1 cellular context compared by ENCODE assay signal in the genomic region with DNA sequence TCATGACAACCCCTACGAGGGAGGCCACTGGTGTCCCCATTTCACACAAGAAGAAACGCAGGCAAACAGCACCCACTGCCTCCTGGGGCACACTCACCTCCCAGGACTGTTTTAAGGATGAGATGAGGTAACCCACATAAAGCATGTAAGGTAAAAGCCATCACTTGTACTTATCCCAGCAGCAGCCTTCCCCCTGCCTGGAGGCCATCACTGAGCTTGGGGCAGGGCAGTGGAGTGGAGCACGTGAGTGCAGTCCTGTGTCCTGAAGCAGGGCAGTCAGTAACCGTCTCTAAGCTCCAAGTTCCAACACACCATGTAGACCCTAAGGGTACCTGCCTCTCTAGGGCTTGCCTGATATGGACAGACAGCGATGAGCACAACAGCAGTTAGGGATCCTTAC.
TF ChIP-seq lines count a peak whose summit lies in the region.

No MANE protein-coding gene starts in this region.

TF ChIP-seq in HEK293, 187 proteins besides CTCF, POLR2A, EP300 and RAD21 (continued from another document):
- TF ChIP-seq, protein P1, sequence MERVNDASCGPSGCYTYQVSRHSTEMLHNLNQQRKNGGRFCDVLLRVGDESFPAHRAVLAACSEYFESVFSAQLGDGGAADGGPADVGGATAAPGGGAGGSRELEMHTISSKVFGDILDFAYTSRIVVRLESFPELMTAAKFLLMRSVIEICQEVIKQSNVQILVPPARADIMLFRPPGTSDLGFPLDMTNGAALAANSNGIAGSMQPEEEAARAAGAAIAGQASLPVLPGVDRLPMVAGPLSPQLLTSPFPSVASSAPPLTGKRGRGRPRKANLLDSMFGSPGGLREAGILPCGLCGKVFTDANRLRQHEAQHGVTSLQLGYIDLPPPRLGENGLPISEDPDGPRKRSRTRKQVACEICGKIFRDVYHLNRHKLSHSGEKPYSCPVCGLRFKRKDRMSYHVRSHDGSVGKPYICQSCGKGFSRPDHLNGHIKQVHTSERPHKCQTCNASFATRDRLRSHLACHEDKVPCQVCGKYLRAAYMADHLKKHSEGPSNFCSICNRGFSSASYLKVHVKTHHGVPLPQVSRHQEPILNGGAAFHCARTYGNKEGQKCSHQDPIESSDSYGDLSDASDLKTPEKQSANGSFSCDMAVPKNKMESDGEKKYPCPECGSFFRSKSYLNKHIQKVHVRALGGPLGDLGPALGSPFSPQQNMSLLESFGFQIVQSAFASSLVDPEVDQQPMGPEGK (tag by site-specific recombination; IDR thresholded peaks at IDR 0.05): no peak
